In the genomic region with DNA sequence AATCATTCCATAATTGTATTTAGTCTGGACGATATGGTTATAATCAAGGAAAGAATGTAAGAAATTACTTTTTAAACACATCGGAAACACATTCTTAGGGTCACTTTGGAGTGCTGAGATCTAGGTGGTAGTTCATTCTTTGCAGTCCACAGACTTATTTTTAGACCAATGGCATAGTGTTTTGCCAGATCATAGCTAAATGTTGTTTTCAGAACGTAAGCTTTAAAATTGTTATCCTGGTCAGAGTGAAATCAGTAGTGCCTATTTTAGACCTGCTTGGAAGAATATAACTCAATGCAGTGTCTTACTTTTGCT, we compare ENCODE assay signal across 10 cellular contexts. TPM values are rescaled to one million over a fixed set of nuclear protein-coding genes. Genes with fewer than 3 reads are reported as not detected.
DNase-seq lines count a peak whose midpoint lies in the region; ATAC-seq, FAIRE-seq and TF ChIP-seq lines count a peak whose summit lies in the region.
"Had no signal": no experiment of that assay in that cellular context is flagged by ENCODE, and none has a peak within 500 bp of the region (broad histone marks: within the 10 kb centered on the region; RNA-seq: fewer than 3 reads in every experiment).

No MANE protein-coding gene starts in this region.

- peak overlapping the region; percentile 96 for H3K4me2 ChIP-seq in endothelial cell of umbilical vein (ENCODE audit: insufficient read depth, low read length)

- H3K27me3 Mint-ChIP-seq in CD8-positive, alpha-beta memory T cell, result peaks cover 0 to 2% of the 10 kb centered on the region in 2 donors
- no peaks in the 10 kb centered on the region for H3K27me3 Mint-ChIP-seq in neural crest cell (ENCODE audit: low read depth)

- no peaks in the 10 kb centered on the region for H4K20me1 ChIP-seq in endothelial cell of umbilical vein (replicated peaks; ENCODE audit: control insufficient read depth, extremely low read depth, insufficient read depth, low read length)

- peaks cover 58 to 82% (median 74%) of the 10 kb centered on the region in 3 donors for H3K4me1 Mint-ChIP-seq in CD8-positive, alpha-beta memory T cell
- H3K4me1 Mint-ChIP-seq in neural crest cell, result peaks cover 28% of the 10 kb centered on the region

- no peaks in the 10 kb centered on the region for H3K9me1 ChIP-seq in endothelial cell of umbilical vein (replicated peaks; ENCODE audit: control insufficient read depth, extremely low read depth, insufficient read depth, low read length)

- H3K27ac ChIP-seq in CD8-positive, alpha-beta memory T cell (ENCODE audit: low read depth, low read length), result peak overlapping the region; percentile 34
- H3K27ac ChIP-seq in Panc1 (ENCODE audit: low read length) (peak overlapping the region; percentile 100), endothelial cell of umbilical vein (ENCODE audit: insufficient read depth, low read depth, low read length) (peak overlapping the region; percentile 83), WERI-Rb-1 (no peak overlapping the region)

- no peaks in the 10 kb centered on the region for H3K27me3 ChIP-seq in CD8-positive, alpha-beta memory T cell (ENCODE audit: insufficient read depth, low read length, poor library complexity, severe bottlenecking)
- no peaks in the 10 kb centered on the region for H3K27me3 ChIP-seq in Panc1 (ENCODE audit: control insufficient read depth, insufficient read depth, low read length)
- H3K27me3 ChIP-seq in endothelial cell of umbilical vein (ENCODE audit: control insufficient read depth in 2 of 2, insufficient read depth in 2 of 2, low read length in 2 of 2), result no peaks in the 10 kb centered on the region
- H3K27me3 ChIP-seq in WERI-Rb-1 (ENCODE audit: insufficient read depth, low read depth, severe bottlenecking), result no peaks in the 10 kb centered on the region

- H3K36me3 Mint-ChIP-seq in CD8-positive, alpha-beta memory T cell, result peaks cover 27 to 76% (median 33%) of the 10 kb centered on the region in 3 donors
- peaks cover 12% of the 10 kb centered on the region for H3K36me3 Mint-ChIP-seq in neural crest cell (ENCODE audit: low read depth)

- in situ Hi-C loops in Panc1 (cut with HindIII; ENCODE audit: low pct_unique_long_range_greater_than_20kb, low sequenced_read_pairs), result no loop called here

- peak overlapping the region; percentile 44 for H3K9ac ChIP-seq in endothelial cell of umbilical vein (replicated peaks; ENCODE audit: extremely low read depth, insufficient read depth, low read length)

- peaks cover 46% of the 10 kb centered on the region for H3K36me3 ChIP-seq in CD8-positive, alpha-beta memory T cell (ENCODE audit: insufficient read depth, low read length)
- H3K36me3 ChIP-seq in Panc1 (ENCODE audit: control insufficient read depth, insufficient read depth, low read length), result peaks cover 64% of the 10 kb centered on the region
- H3K36me3 ChIP-seq in endothelial cell of umbilical vein (ENCODE audit: control insufficient read depth in 2 of 2, extremely low read depth in 1 of 2, insufficient read depth in 2 of 2, low read length in 2 of 2), result peaks cover 11 to 25% of the 10 kb centered on the region in 2 experiments
- H3K36me3 ChIP-seq in WERI-Rb-1, result peaks cover 36% of the 10 kb centered on the region

- H3K4me1 ChIP-seq in CD8-positive, alpha-beta memory T cell (ENCODE audit: insufficient read depth, low read length), result peaks cover 67% of the 10 kb centered on the region
- H3K4me1 ChIP-seq in Panc1 (ENCODE audit: control insufficient read depth, insufficient read depth, low read length), result peaks cover 62% of the 10 kb centered on the region
- peaks cover 48% of the 10 kb centered on the region for H3K4me1 ChIP-seq in endothelial cell of umbilical vein (ENCODE audit: control insufficient read depth, extremely low read depth, insufficient read depth, low read length)

- BruUV-seq in Panc1 (replicated peaks; lab: Mats Ljungman, UMichigan) (no TSS peak), endothelial cell of umbilical vein (replicated peaks; lab: Mats Ljungman, UMichigan) (no TSS peak)

- H3K4me3 Mint-ChIP-seq in CD8-positive, alpha-beta memory T cell, result peak overlapping the region; percentile 62 to 86 (median 70)
- H3K4me3 Mint-ChIP-seq in neural crest cell, result peak overlapping the region; percentile 11

- dilution Hi-C loops in endothelial cell of umbilical vein (cut with MboI; ENCODE audit: extremely low pct_ligation_motif_present, low sequenced_read_pairs), result loop anchor here (25.0 kb wide), 1 partner anchor 210 kb away; the partner anchor contains the start of gene TGIF1

- no peak for DNase-seq in CD8-positive, alpha-beta memory T cell
- DNase-seq in Panc1 (ENCODE audit: low read depth, low spot score), result no peak
- DNase-seq in endothelial cell of umbilical vein (ENCODE audit: low read depth, low spot score), result peak; percentile 37
- no peak for DNase-seq in neural crest cell (ENCODE audit: low read depth, low spot score)
- DNase-seq in DMS114 treated with DMSO at 0.1 percent for 48 hours (lab: John Stamatoyannopoulos, UW; ENCODE audit: unreplicated experiment), result no peak
- DNase-seq in putamen (ENCODE audit: low spot score), result no peak
- DNase-seq in WERI-Rb-1, result no peak
- DNase-seq: KG1 had no signal

- FAIRE-seq in endothelial cell of umbilical vein (lab: Jason Lieb, UNC), result no peak
- FAIRE-seq: GM19239 had no signal

- CTCF ChIA-PET in CD8-positive, alpha-beta memory T cell (lab: Charles Lee), result interaction anchor here (1.0 kb wide), 2 partner anchors 10 to 414 kb away, joined by 4 read pairs; partner anchors contain the start of gene MYL12B
- CTCF ChIA-PET in Panc1 (lab: Charles Lee) (no interaction called here), endothelial cell of umbilical vein (lab: Charles Lee) (interaction anchor here (0.6 to 3.2 kb wide), 5 partner anchors 9 to 755 kb away, joined by 3 to 10 read pairs (median 4); partner anchors contain the start of gene MYL12B)

- no peaks in the 10 kb centered on the region for H3K9me3 Mint-ChIP-seq in CD8-positive, alpha-beta memory T cell
- no peaks in the 10 kb centered on the region for H3K9me3 Mint-ChIP-seq in neural crest cell

- POLR2A ChIA-PET in CD8-positive, alpha-beta memory T cell (lab: Charles Lee), result interaction anchor here (1.3 to 8.7 kb wide), 2 partner anchors 9 to 11 kb away, joined by 3 to 134 read pairs; partner anchors contain the start of gene MYL12B
- POLR2A ChIA-PET in Panc1 (lab: Charles Lee), result no interaction called here
- POLR2A ChIA-PET in endothelial cell of umbilical vein (lab: Charles Lee), result interaction anchor here (1.1 to 2.7 kb wide), 3 partner anchors 9 to 352 kb away, joined by 4 to 17 read pairs (median 6); no protein-coding TSS in a partner anchor

- ATAC-seq in Panc1 (no peak), GM18870 (IDR thresholded peaks at IDR 0.05; ENCODE audit: unreplicated experiment) (no peak)

- peak; percentile 73 for TF ChIP-seq POLR2A in endothelial cell of umbilical vein (IDR thresholded peaks at IDR 0.05; ENCODE audit: low read depth, low read length)

- TF ChIP-seq CTCF in Panc1 (IDR thresholded peaks at IDR 0.05) (no peak), endothelial cell of umbilical vein (IDR thresholded peaks at IDR 0.05; ENCODE audit: extremely low read depth in 1 of 2, insufficient read depth in 1 of 2, low read depth in 1 of 2, low read length in 2 of 2) (no peak), neural crest cell (conservative IDR thresholded peaks at IDR 0.05) (no peak), WERI-Rb-1 (IDR thresholded peaks at IDR 0.05; ENCODE audit: low read depth, low read length) (no peak)

- H2AFZ ChIP-seq in endothelial cell of umbilical vein (ENCODE audit: low read depth, low read length), result no peak overlapping the region

- H3K79me2 ChIP-seq in endothelial cell of umbilical vein (ENCODE audit: control insufficient read depth, insufficient read depth, low read length), result peaks cover 80% of the 10 kb centered on the region

- H3K27ac Mint-ChIP-seq in CD8-positive, alpha-beta memory T cell, result peak overlapping the region in 7 of 8 donors; percentile 78 to 90 (median 87)
- no peak overlapping the region for H3K27ac Mint-ChIP-seq in neural crest cell (ENCODE audit: unreplicated experiment)

- peak overlapping the region; percentile 35 for H3K4me3 ChIP-seq in CD8-positive, alpha-beta memory T cell (ENCODE audit: low read length)
- H3K4me3 ChIP-seq in Panc1 (ENCODE audit: low read depth in 2 of 2, low read length in 2 of 2), result peak overlapping the region in 1 of 2 experiments; percentile 9; a peak in 1 of 4 replicates
- H3K4me3 ChIP-seq in endothelial cell of umbilical vein (replicated peaks in 1 of 3; ENCODE audit: insufficient read depth in 1 of 3, low read depth in 1 of 3, low read length in 3 of 3), result peak overlapping the region in 1 of 3 experiments; percentile 98
- no peak overlapping the region for H3K4me3 ChIP-seq in WERI-Rb-1 (ENCODE audit: low read depth, low read length)

- intact Hi-C loops in Panc1 (cut with micrococcal nuclease; ENCODE audit: unreplicated experiment) (no loop called here), endothelial cell of umbilical vein (cut with micrococcal nuclease) (no loop called here)

- no peaks in the 10 kb centered on the region for H3K9me3 ChIP-seq in CD8-positive, alpha-beta memory T cell (ENCODE audit: low read length)
- H3K9me3 ChIP-seq in Panc1 (ENCODE audit: control insufficient read depth, insufficient read depth, low read depth, low read length), result no peaks in the 10 kb centered on the region
- H3K9me3 ChIP-seq in endothelial cell of umbilical vein (replicated peaks; ENCODE audit: control insufficient read depth, insufficient read depth, low read length), result no peaks in the 10 kb centered on the region
- no peaks in the 10 kb centered on the region for H3K9me3 ChIP-seq in WERI-Rb-1 (ENCODE audit: severe bottlenecking)

RNA-seq across cellular contexts. Expression of gene MYL12A, which starts 4.3 kb away (rescaled TPM):
- total RNA-seq in CD8-positive, alpha-beta memory T cell, result 100 to 1,000 TPM; 338 to 348 TPM
- polyA plus RNA-seq in CD8-positive, alpha-beta memory T cell, result 3,038 TPM
- total RNA-seq in Panc1 (2021; ENCODE audit: unreplicated experiment), result 489 TPM
- 606 TPM for polyA plus RNA-seq in Panc1 (2012; ENCODE audit: insufficient read length)
- total RNA-seq in endothelial cell of umbilical vein, result 793 and 796 TPM in 2 replicates
- 532 and 597 TPM in 2 replicates for polyA plus RNA-seq in endothelial cell of umbilical vein
- 814 and 900 TPM in 2 replicates for polyA plus RNA-seq in endothelial cell of umbilical vein (2011; cell fraction: cytosol; rRNA removed)
- 350 and 406 TPM in 2 replicates for polyA plus RNA-seq in endothelial cell of umbilical vein (2011; cell fraction: nucleus; rRNA removed)
- 760 and 962 TPM in 2 replicates for polyA plus RNA-seq in endothelial cell of umbilical vein (2012)
- polyA minus RNA-seq in endothelial cell of umbilical vein, result 489 and 516 TPM in 2 replicates
- polyA minus RNA-seq in endothelial cell of umbilical vein (2011; cell fraction: cytosol; rRNA and poly(A)+ RNA removed), result 117 TPM
- polyA minus RNA-seq in endothelial cell of umbilical vein (2011; cell fraction: nucleus; rRNA and poly(A)+ RNA removed), result 214 and 242 TPM in 2 replicates
- 165 TPM in 2 replicates for total RNA-seq in neural crest cell

RNA-seq across cellular contexts. Expression of gene MYL12B, which starts 10.0 kb away (rescaled TPM):
- 100 to 1,000 TPM; 251 to 252 TPM for total RNA-seq in CD8-positive, alpha-beta memory T cell
- polyA plus RNA-seq in CD8-positive, alpha-beta memory T cell, result 1,057 TPM
- total RNA-seq in Panc1 (2021; ENCODE audit: unreplicated experiment) (420 TPM), endothelial cell of umbilical vein (634 and 638 TPM in 2 replicates), neural crest cell (89.6 and 95.1 TPM in 2 replicates)
- 368 TPM for polyA plus RNA-seq in Panc1 (2012; ENCODE audit: insufficient read length)
- 681 and 724 TPM in 2 replicates for polyA plus RNA-seq in endothelial cell of umbilical vein
- polyA plus RNA-seq in endothelial cell of umbilical vein (2011; cell fraction: cytosol; rRNA removed), result 1,207 and 1,302 TPM in 2 replicates
- 415 and 445 TPM in 2 replicates for polyA plus RNA-seq in endothelial cell of umbilical vein (2011; cell fraction: nucleus; rRNA removed)
- 703 and 1,019 TPM in 2 replicates for polyA plus RNA-seq in endothelial cell of umbilical vein (2012)
- 483 and 580 TPM in 2 replicates for polyA minus RNA-seq in endothelial cell of umbilical vein
- 115 TPM for polyA minus RNA-seq in endothelial cell of umbilical vein (2011; cell fraction: cytosol; rRNA and poly(A)+ RNA removed)
- polyA minus RNA-seq in endothelial cell of umbilical vein (2011; cell fraction: nucleus; rRNA and poly(A)+ RNA removed), result 85.9 and 87.1 TPM in 2 replicates

RNA-seq across cellular contexts. Expression of gene MYOM1, which starts 32.2 kb away (rescaled TPM):
- total RNA-seq in CD8-positive, alpha-beta memory T cell, result 1 to 10 TPM in 1 of 2 experiments, under 1 TPM in 1; 0.84 to 1.2 TPM
- polyA plus RNA-seq in CD8-positive, alpha-beta memory T cell, result 0.92 TPM
- total RNA-seq in Panc1 (2021; ENCODE audit: unreplicated experiment) (0.92 TPM), endothelial cell of umbilical vein (not detected in 2 replicates), neural crest cell (0.89 and 1.4 TPM in 2 replicates)
- polyA plus RNA-seq in Panc1 (2012; ENCODE audit: insufficient read length), result 1.7 TPM
- 0.05 and 0.08 TPM in 2 replicates for polyA plus RNA-seq in endothelial cell of umbilical vein
- polyA plus RNA-seq in endothelial cell of umbilical vein (2011; cell fraction: cytosol; rRNA removed), result 0.05 and 0.07 TPM in 2 replicates
- polyA plus RNA-seq in endothelial cell of umbilical vein (2011; cell fraction: nucleus; rRNA removed), result 0.05 and 0.29 TPM in 2 replicates
- polyA plus RNA-seq in endothelial cell of umbilical vein (2012), result 0.15 and 0.33 TPM in 2 replicates
- polyA minus RNA-seq in endothelial cell of umbilical vein, result not detected in 2 replicates
- not detected for polyA minus RNA-seq in endothelial cell of umbilical vein (2011; cell fraction: cytosol; rRNA and poly(A)+ RNA removed)
- not detected in 2 replicates for polyA minus RNA-seq in endothelial cell of umbilical vein (2011; cell fraction: nucleus; rRNA and poly(A)+ RNA removed)
